In genomic region chr9:127303830-127304229, GRCh38 we compare ENCODE assay signal across 20 cellular contexts.
"Had no signal": no experiment of that assay in that cellular context is flagged by ENCODE, and none has a peak within 500 bp of the region (broad histone marks: within the 10 kb centered on the region; RNA-seq: fewer than 3 reads in every experiment).

No MANE protein-coding gene starts in this region.

- H3K9me3 ChIP-seq: body of pancreas, neutrophil, pancreas, tibial artery had no signal

- H3K36me3 ChIP-seq: neutrophil, pancreas, tibial artery had no signal

- DNase-seq: activated CD4-positive, alpha-beta T cell treated with anti-CD3 and anti-CD28 coated beads, Interleukin-2, amount 50 U/mL, for 1 hour; activated CD4-positive, CD25-positive, alpha-beta regulatory T cell treated with anti-CD3 and anti-CD28 coated beads, Interleukin-2, amount 50 U/mL, for 72 hours; activated CD8-positive, alpha-beta T cell treated with anti-CD3 and anti-CD28 coated beads, Interleukin-2, amount 10 ng/mL, durations not matched to agents 7 days and 5 days; activated gamma-delta T cell; activated naive CD4-positive, alpha-beta T cell treated with anti-CD3 and anti-CD28 coated beads, Interleukin-2, amount 50 U/mL, for 16 hours; activated naive CD8-positive, alpha-beta T cell treated with anti-CD3 and anti-CD28 coated beads, Interleukin-2, amount 50 U/mL, for 24 hours; anterior cingulate cortex; body of pancreas; effector CD4-positive, alpha-beta T cell; foreskin keratinocyte; pancreas; right cardiac atrium; stimulated activated CD4-positive, alpha-beta T cell treated with anti-CD3 and anti-CD28 coated beads, Interleukin-12 subunit alpha, Interleukin-12 subunit beta, amount 100 ng/mL, for 4 hours; stimulated activated naive CD8-positive, alpha-beta T cell treated with anti-CD3 and anti-CD28 coated beads, Interleukin-15, amount 100 ng/mL, for 72 hours; tibial artery had no signal

- H3K4me1 Mint-ChIP-seq: activated naive CD8-positive, alpha-beta T cell treated with anti-CD3 and anti-CD28 coated beads, Interleukin-2, amount 50 U/mL, for 24 hours; memory B cell; stimulated activated naive CD8-positive, alpha-beta T cell treated with anti-CD3 and anti-CD28 coated beads, Interleukin-15, amount 100 ng/mL, for 72 hours had no signal

- H3K4me3 ChIP-seq: body of pancreas, pancreas, tibial artery had no signal

- H3K27ac Mint-ChIP-seq: activated CD8-positive, alpha-beta T cell treated with anti-CD3 and anti-CD28 coated beads, Interleukin-2, amount 10 ng/mL, durations not matched to agents 7 days and 5 days; activated naive CD8-positive, alpha-beta T cell treated with anti-CD3 and anti-CD28 coated beads, Interleukin-2, amount 50 U/mL, for 24 hours; activated T-helper 1 cell treated with anti-CD3 and anti-CD28 coated beads, Interleukin-12 subunit alpha, Interleukin-12 subunit beta, Interleukin-2, Interleukin-4 antibody, amounts not matched to agents 30 ng/mL and 10 ng/mL and 1 ng/mL, durations not matched to agents 14 hours and 24 hours and 36 hours; dendritic cell treated with granulocyte-macrophage colony-stimulating factor and Interleukin-4, amounts not matched to agents 40 ng/mL and 50 ng/mL, for 4 days; memory B cell; nephron; stimulated activated naive CD8-positive, alpha-beta T cell treated with anti-CD3 and anti-CD28 coated beads, Interleukin-15, amount 100 ng/mL, for 72 hours had no signal

- H3K9me3 Mint-ChIP-seq: activated naive CD8-positive, alpha-beta T cell treated with anti-CD3 and anti-CD28 coated beads, Interleukin-2, amount 50 U/mL, for 24 hours; activated T-helper 1 cell treated with anti-CD3 and anti-CD28 coated beads, Interleukin-12 subunit alpha, Interleukin-12 subunit beta, Interleukin-2, Interleukin-4 antibody, amounts not matched to agents 30 ng/mL and 10 ng/mL and 1 ng/mL, durations not matched to agents 14 hours and 24 hours and 36 hours; dendritic cell treated with granulocyte-macrophage colony-stimulating factor and Interleukin-4, amounts not matched to agents 40 ng/mL and 50 ng/mL, for 4 days; memory B cell; nephron; stimulated activated naive CD8-positive, alpha-beta T cell treated with anti-CD3 and anti-CD28 coated beads, Interleukin-15, amount 100 ng/mL, for 72 hours had no signal

- ATAC-seq: activated CD8-positive, alpha-beta T cell treated with anti-CD3 and anti-CD28 coated beads, Interleukin-2, amount 10 ng/mL, durations not matched to agents 7 days and 5 days; activated naive CD8-positive, alpha-beta T cell treated with anti-CD3 and anti-CD28 coated beads, Interleukin-2, amount 50 U/mL, for 24 hours; body of pancreas; foreskin keratinocyte; pancreas; right cardiac atrium; stimulated activated naive CD8-positive, alpha-beta T cell treated with anti-CD3 and anti-CD28 coated beads, Interleukin-15, amount 100 ng/mL, for 72 hours had no signal

- H3K27me3 ChIP-seq: body of pancreas, foreskin keratinocyte, neutrophil, pancreas, tibial artery had no signal

- H3K4me3 Mint-ChIP-seq: activated CD8-positive, alpha-beta T cell treated with anti-CD3 and anti-CD28 coated beads, Interleukin-2, amount 10 ng/mL, durations not matched to agents 7 days and 5 days; activated naive CD8-positive, alpha-beta T cell treated with anti-CD3 and anti-CD28 coated beads, Interleukin-2, amount 50 U/mL, for 24 hours; activated T-helper 1 cell treated with anti-CD3 and anti-CD28 coated beads, Interleukin-12 subunit alpha, Interleukin-12 subunit beta, Interleukin-2, Interleukin-4 antibody, amounts not matched to agents 30 ng/mL and 10 ng/mL and 1 ng/mL, durations not matched to agents 14 hours and 24 hours and 36 hours; dendritic cell treated with granulocyte-macrophage colony-stimulating factor and Interleukin-4, amounts not matched to agents 40 ng/mL and 50 ng/mL, for 4 days; memory B cell; nephron; stimulated activated naive CD8-positive, alpha-beta T cell treated with anti-CD3 and anti-CD28 coated beads, Interleukin-15, amount 100 ng/mL, for 72 hours had no signal

- H3K27me3 Mint-ChIP-seq: dendritic cell treated with granulocyte-macrophage colony-stimulating factor and Interleukin-4, amounts not matched to agents 40 ng/mL and 50 ng/mL, for 4 days; memory B cell had no signal

- H3K27ac ChIP-seq: body of pancreas, foreskin keratinocyte, neutrophil, pancreas, tibial artery had no signal
